In the genomic region with DNA sequence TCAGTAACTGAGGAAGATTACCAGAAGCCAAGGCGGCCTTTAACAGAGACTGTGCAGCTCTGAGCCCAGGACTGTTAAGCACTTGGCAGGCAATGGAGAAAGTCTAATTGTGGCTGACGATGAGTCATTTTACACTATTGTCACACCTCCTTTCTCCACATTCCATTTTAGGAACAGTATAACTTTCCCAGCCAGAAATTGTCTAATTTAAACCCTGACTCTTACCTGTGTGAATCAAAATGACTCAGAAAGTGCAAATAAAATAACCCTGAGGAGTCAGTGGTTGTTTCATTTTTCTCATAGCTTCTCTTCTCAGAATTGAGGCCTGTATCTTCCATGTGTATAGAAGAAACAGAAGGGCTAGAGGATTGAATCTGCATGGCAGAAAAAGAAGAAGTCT, we compare ENCODE assay signal across 12 cellular contexts. TPM values are rescaled to one million over a fixed set of nuclear protein-coding genes. Genes with fewer than 3 reads are reported as not detected.
DNase-seq lines count a peak whose midpoint lies in the region; ATAC-seq and TF ChIP-seq lines count a peak whose summit lies in the region.
"Had no signal": no experiment of that assay in that cellular context is flagged by ENCODE, and none has a peak within 500 bp of the region (broad histone marks: within the 10 kb centered on the region; RNA-seq: fewer than 3 reads in every experiment).

No MANE protein-coding gene starts in this region.

- H3K4me3 ChIP-seq in hepatocyte = no peak overlapping the region

- ATAC-seq in GM21529 (IDR thresholded peaks at IDR 0.05; ENCODE audit: unreplicated experiment) (peak; percentile 78), GM21825 (IDR thresholded peaks at IDR 0.05; ENCODE audit: unreplicated experiment) (no peak)

- H3K4me1 Mint-ChIP-seq in CD14-positive monocyte = no peaks in the 10 kb centered on the region

- H3K36me3 Mint-ChIP-seq in CD14-positive monocyte = no peaks in the 10 kb centered on the region

- no peaks in the 10 kb centered on the region for H3K4me1 ChIP-seq in hepatocyte (ENCODE audit: insufficient read depth)

- no peak overlapping the region for H3K27ac ChIP-seq in hepatocyte

- H3K79me2 ChIP-seq in hepatocyte = no peaks in the 10 kb centered on the region

- H3K27me3 ChIP-seq in hepatocyte = no peaks in the 10 kb centered on the region

- no peaks in the 10 kb centered on the region for H3K36me3 ChIP-seq in hepatocyte (replicated peaks; ENCODE audit: insufficient read depth, low read depth)

- peaks cover 0 to 5% (median 2%) of the 10 kb centered on the region in 7 donors for H3K9me3 Mint-ChIP-seq in CD14-positive monocyte

- H3K9me3 ChIP-seq in hepatocyte (ENCODE audit: low read depth) = no peaks in the 10 kb centered on the region

- H3K4me3 Mint-ChIP-seq in CD14-positive monocyte = no peak overlapping the region
- H3K4me3 Mint-ChIP-seq: stimulated activated naive CD8-positive, alpha-beta T cell treated with anti-CD3 and anti-CD28 coated beads, Interleukin-15, Interleukin-2, amounts not matched to agents 100 ng/mL and 50 ng/mL, for 24 hours had no signal

- TF ChIP-seq CTCF in hepatocyte (IDR thresholded peaks at IDR 0.05; ENCODE audit: poor library complexity) = no peak
- no peak for TF ChIP-seq CTCF in CD14-positive monocyte (IDR thresholded peaks at IDR 0.05)

- 76% methylated on average over 2 of the region's 2 CpGs for WGBS in hepatocyte (ENCODE audit: low lambda C conversion rate, missing lambda C conversion rate)

- H3K27me3 Mint-ChIP-seq in CD14-positive monocyte (ENCODE audit: low read depth in 3 of 3) = peaks cover 0 to 3% (median 1%) of the 10 kb centered on the region in 3 donors
- H3K27me3 Mint-ChIP-seq: stimulated activated naive CD8-positive, alpha-beta T cell treated with anti-CD3 and anti-CD28 coated beads, Interleukin-15, Interleukin-2, amounts not matched to agents 100 ng/mL and 50 ng/mL, for 24 hours had no signal

- no peak overlapping the region for H2AFZ ChIP-seq in hepatocyte

- peak; percentile 24 for DNase-seq in DMS53 treated with DMSO at 0.1 percent for 48 hours (lab: John Stamatoyannopoulos, UW; ENCODE audit: unreplicated experiment)
- peak; percentile 32 for DNase-seq in RPMI7951 (ENCODE audit: low read depth)
- DNase-seq in hepatocyte (ENCODE audit: low spot score) = peak; percentile 19
- DNase-seq in NCI-H2171 treated with DMSO at 0.1 percent for 48 hours (lab: John Stamatoyannopoulos, UW) = no peak
- no peak for DNase-seq in stimulated activated CD4-positive, alpha-beta T cell treated with anti-CD3 and anti-CD28 coated beads, Interleukin-2, amount 100 ng/mL, for 48 hours
- DNase-seq in CD14-positive monocyte (ENCODE audit: low spot score) = no peak
- DNase-seq: DMS79, NCI-H1436 treated with DMSO at 0.1 percent for 48 hours had no signal

- H4K20me1 ChIP-seq in hepatocyte (ENCODE audit: insufficient read depth, poor library complexity, severe bottlenecking) = no peaks in the 10 kb centered on the region

- intact Hi-C loops in CD14-positive monocyte (cut with micrococcal nuclease) = no loop called here

- no peak overlapping the region for H3K4me2 ChIP-seq in hepatocyte

- H3K27ac Mint-ChIP-seq in CD14-positive monocyte = no peak overlapping the region
- H3K27ac Mint-ChIP-seq: stimulated activated naive CD8-positive, alpha-beta T cell treated with anti-CD3 and anti-CD28 coated beads, Interleukin-15, Interleukin-2, amounts not matched to agents 100 ng/mL and 50 ng/mL, for 24 hours had no signal

- no peaks in the 10 kb centered on the region for H3K9me2 ChIP-seq in hepatocyte (replicated peaks; ENCODE audit: insufficient read depth)

RNA-seq across cellular contexts. Expression of a gene that starts 40.0 kb away (rescaled TPM):
- not detected in 2 replicates for total RNA-seq in RPMI7951 (2014; rRNA removed; shearing (Covaris generic))
- total RNA-seq in hepatocyte = not detected in 2 replicates
- polyA plus RNA-seq in hepatocyte = not detected in 2 replicates
- polyA plus RNA-seq in CD14-positive monocyte = not detected
- total RNA-seq: fibroblast of lung had no signal
- polyA plus RNA-seq: fibroblast of lung had no signal

RNA-seq across cellular contexts. Expression of a gene that starts 43.4 kb away (rescaled TPM):
- under 0.01 TPM in 1 of 2 replicates, not detected in the other for total RNA-seq in RPMI7951 (2014; rRNA removed; shearing (Covaris generic))
- 7.5 and 9.2 TPM in 2 replicates for total RNA-seq in hepatocyte
- polyA plus RNA-seq in hepatocyte (4.2 and 6.6 TPM in 2 replicates), CD14-positive monocyte (not detected)
- total RNA-seq: fibroblast of lung had no signal
- polyA plus RNA-seq: fibroblast of lung had no signal

Comparison
In these comparisons a context has a peak if more than half of its experiments do, and no peak if none do; other contexts are left out.
1. DNase-seq: peak in DMS53 treated with DMSO at 0.1 percent for 48 hours (single experiment), RPMI7951 (single experiment) and hepatocyte (single experiment); none in NCI-H2171 treated with DMSO at 0.1 percent for 48 hours (single experiment), stimulated activated CD4-positive, alpha-beta T cell treated with anti-CD3 and anti-CD28 coated beads, Interleukin-2, amount 100 ng/mL, for 48 hours (0 of 2) and CD14-positive monocyte (single experiment).